8 cellular contexts compared by ENCODE assay signal in the genomic region with DNA sequence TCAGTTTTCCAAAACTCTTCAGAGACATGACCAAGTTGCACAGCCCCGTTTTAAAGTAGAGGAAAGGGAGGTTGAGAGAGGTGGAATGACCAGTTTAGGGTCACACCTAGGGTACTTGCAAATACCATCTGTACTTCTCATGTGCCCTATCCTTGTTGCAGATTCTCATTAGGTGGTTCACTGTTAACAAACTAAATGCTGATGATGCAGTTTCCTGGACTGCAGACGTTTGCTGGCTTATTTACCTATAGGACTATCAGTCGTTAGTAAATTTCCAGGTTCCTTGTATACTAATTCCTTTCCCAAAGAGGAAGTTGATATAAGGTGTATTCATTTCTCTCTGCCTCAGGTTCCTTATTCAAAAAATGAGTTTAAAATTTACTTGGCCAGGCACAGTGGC. TPM values are rescaled to one million over a fixed set of nuclear protein-coding genes. Genes with fewer than 3 reads are reported as not detected.
DNase-seq lines count a peak whose midpoint lies in the region; ATAC-seq, FAIRE-seq and TF ChIP-seq lines count a peak whose summit lies in the region.

No MANE protein-coding gene starts in this region.

- intact Hi-C loops in right cardiac atrium (cut with DNase I) = no loop called here
- intact Hi-C loops in kidney (cut with DNase I) = no loop called here
- intact Hi-C loops in upper lobe of right lung (cut with DNase I) = no loop called here

- no peak for FAIRE-seq in kidney (lab: Jason Lieb, UNC)

- H3K4me3 Mint-ChIP-seq in activated CD4-positive, alpha-beta memory T cell treated with anti-CD3 and anti-CD28 coated beads, Interleukin-2, amount 10 ng/mL, durations not matched to agents 7 days and 5 days = peak overlapping the region; percentile 72

- no peak overlapping the region for H3K27ac Mint-ChIP-seq in activated CD4-positive, alpha-beta memory T cell treated with anti-CD3 and anti-CD28 coated beads, Interleukin-2, amount 10 ng/mL, durations not matched to agents 7 days and 5 days

- no peak for ATAC-seq in right cardiac atrium
- ATAC-seq in upper lobe of right lung = no peak
- no peak for ATAC-seq in HG03159 (IDR thresholded peaks at IDR 0.05; ENCODE audit: unreplicated experiment)
- ATAC-seq in GM21360 (IDR thresholded peaks at IDR 0.05; ENCODE audit: unreplicated experiment) = no peak

- H3K4me3 ChIP-seq in cardiac muscle cell = peak overlapping the region; percentile 49
- no peak overlapping the region for H3K4me3 ChIP-seq in right cardiac atrium (ENCODE audit: low read length)
- H3K4me3 ChIP-seq in kidney (ENCODE audit: low read length in 2 of 2) = peak overlapping the region; percentile 77
- H3K4me3 ChIP-seq in upper lobe of right lung = peak overlapping the region; percentile 78

- peaks cover 26% of the 10 kb centered on the region for H3K4me1 Mint-ChIP-seq in activated CD4-positive, alpha-beta memory T cell treated with anti-CD3 and anti-CD28 coated beads, Interleukin-2, amount 10 ng/mL, durations not matched to agents 7 days and 5 days

- no peaks in the 10 kb centered on the region for H3K9me3 Mint-ChIP-seq in activated CD4-positive, alpha-beta memory T cell treated with anti-CD3 and anti-CD28 coated beads, Interleukin-2, amount 10 ng/mL, durations not matched to agents 7 days and 5 days

- H3K27ac ChIP-seq in cardiac muscle cell (no peak overlapping the region), right cardiac atrium (ENCODE audit: low read length) (no peak overlapping the region), kidney (ENCODE audit: low read depth in 2 of 2, low read length in 2 of 2) (no peak overlapping the region), upper lobe of right lung (no peak overlapping the region)

- H3K27me3 Mint-ChIP-seq in activated CD4-positive, alpha-beta memory T cell treated with anti-CD3 and anti-CD28 coated beads, Interleukin-2, amount 10 ng/mL, durations not matched to agents 7 days and 5 days = no peaks in the 10 kb centered on the region

- H3K4me1 ChIP-seq in cardiac muscle cell (ENCODE audit: low read depth) (peaks cover 13% of the 10 kb centered on the region), right cardiac atrium (ENCODE audit: control insufficient read depth, insufficient read depth, low read length) (no peaks in the 10 kb centered on the region), kidney (ENCODE audit: control insufficient read depth in 1 of 2, insufficient read depth in 1 of 2, low read depth in 1 of 2, low read length in 2 of 2) (peaks cover 28 to 33% of the 10 kb centered on the region in 2 donors), upper lobe of right lung (peaks cover 38% of the 10 kb centered on the region)

- 58% methylated on average over 3 of the region's 3 CpGs for WGBS in right cardiac atrium

- POLR2A ChIA-PET in activated CD4-positive, alpha-beta memory T cell treated with anti-CD3 and anti-CD28 coated beads, Interleukin-2, amount 10 ng/mL, durations not matched to agents 7 days and 5 days (lab: Charles Lee) = interaction anchor here (1.0 to 1.5 kb wide), 3 partner anchors 14 to 43 kb away, joined by 3 to 13 read pairs (median 5); partner anchors contain the start of genes HDLBP and SEPTIN2

- no peak for TF ChIP-seq CTCF in cardiac muscle cell (IDR thresholded peaks at IDR 0.05; ENCODE audit: low read depth, low read length)
- TF ChIP-seq CTCF in kidney (IDR thresholded peaks at IDR 0.05; ENCODE audit: borderline replicate concordance, extremely low read depth, insufficient read depth) = no peak
- TF ChIP-seq CTCF in upper lobe of right lung (IDR thresholded peaks at IDR 0.05) = no peak

- peaks cover 11% of the 10 kb centered on the region for H3K36me3 ChIP-seq in cardiac muscle cell
- H3K36me3 ChIP-seq in kidney (ENCODE audit: control insufficient read depth in 1 of 2, insufficient read depth in 2 of 2, low read length in 2 of 2) = peaks cover 0 to 3% of the 10 kb centered on the region in 2 donors
- peaks cover 13% of the 10 kb centered on the region for H3K36me3 ChIP-seq in upper lobe of right lung

- CTCF ChIA-PET in activated CD4-positive, alpha-beta memory T cell treated with anti-CD3 and anti-CD28 coated beads, Interleukin-2, amount 10 ng/mL, durations not matched to agents 7 days and 5 days (lab: Charles Lee) = interaction anchor here (1.5 kb wide), 1 partner anchor 241 kb away, joined by 5 read pairs; no protein-coding TSS in a partner anchor

- H3K27me3 ChIP-seq in cardiac muscle cell (no peaks in the 10 kb centered on the region), right cardiac atrium (ENCODE audit: control insufficient read depth, insufficient read depth) (no peaks in the 10 kb centered on the region), upper lobe of right lung (no peaks in the 10 kb centered on the region)

- H3K9me3 ChIP-seq in cardiac muscle cell (ENCODE audit: low read depth) = no peaks in the 10 kb centered on the region
- no peaks in the 10 kb centered on the region for H3K9me3 ChIP-seq in right cardiac atrium (ENCODE audit: control insufficient read depth, low read length)
- no peaks in the 10 kb centered on the region for H3K9me3 ChIP-seq in kidney (ENCODE audit: control insufficient read depth in 1 of 2, low read length in 2 of 2)
- no peaks in the 10 kb centered on the region for H3K9me3 ChIP-seq in upper lobe of right lung

- H3K36me3 Mint-ChIP-seq in activated CD4-positive, alpha-beta memory T cell treated with anti-CD3 and anti-CD28 coated beads, Interleukin-2, amount 10 ng/mL, durations not matched to agents 7 days and 5 days (ENCODE audit: low read depth) = peaks cover 18% of the 10 kb centered on the region

- DNase-seq in cardiac muscle cell (ENCODE audit: low read depth in 1 of 2, low spot score in 1 of 2) = no peak
- no peak for DNase-seq in right cardiac atrium
- DNase-seq in activated CD4-positive, alpha-beta memory T cell treated with anti-CD3 and anti-CD28 coated beads, Interleukin-2, amount 10 ng/mL, durations not matched to agents 7 days and 5 days = no peak
- DNase-seq in kidney = no peak
- no peak for DNase-seq in upper lobe of right lung
- DNase-seq in central memory CD4-positive, alpha-beta T cell = no peak

- peak overlapping the region in 1 of 2 donors; percentile 76 for H3K9ac ChIP-seq in kidney (ENCODE audit: low read length in 2 of 2)

RNA-seq across cellular contexts. Expression of gene FARP2, which starts 1.4 kb away (rescaled TPM):
- total RNA-seq in cardiac muscle cell = 24.4 and 26.5 TPM in 2 replicates
- polyA plus RNA-seq in cardiac muscle cell = 26.5 and 32.7 TPM in 2 replicates
- 10 to 100 TPM; 22.6 to 28.4 (median 24.5) TPM for total RNA-seq in right cardiac atrium
- polyA plus RNA-seq in right cardiac atrium = 6.1 TPM
- 10 to 100 TPM; 14.1 to 15.0 TPM for total RNA-seq in activated CD4-positive, alpha-beta memory T cell treated with anti-CD3 and anti-CD28 coated beads, Interleukin-2, amount 10 ng/mL, durations not matched to agents 7 days and 5 days
- total RNA-seq in kidney = 50.5 TPM
- polyA plus RNA-seq in kidney (ENCODE audit: insufficient read depth, low read depth, low replicate concordance) = 20.3 TPM
- 48.6 TPM for total RNA-seq in upper lobe of right lung

RNA-seq across cellular contexts. Expression of gene SEPTIN2, which starts 41.8 kb away (rescaled TPM):
- total RNA-seq in cardiac muscle cell = 334 and 386 TPM in 2 replicates
- 627 and 695 TPM in 2 replicates for polyA plus RNA-seq in cardiac muscle cell
- total RNA-seq in right cardiac atrium = 100 to 1,000 TPM; 232 to 335 (median 247) TPM
- polyA plus RNA-seq in right cardiac atrium = 153 TPM
- 100 to 1,000 TPM; 282 to 290 TPM for total RNA-seq in activated CD4-positive, alpha-beta memory T cell treated with anti-CD3 and anti-CD28 coated beads, Interleukin-2, amount 10 ng/mL, durations not matched to agents 7 days and 5 days
- total RNA-seq in kidney = 435 TPM
- polyA plus RNA-seq in kidney (ENCODE audit: insufficient read depth, low read depth, low replicate concordance) = 187 TPM
- 264 TPM for total RNA-seq in upper lobe of right lung

RNA-seq across cellular contexts. Expression of gene HDLBP, which starts 42.1 kb away (rescaled TPM):
- total RNA-seq in cardiac muscle cell (313 and 329 TPM in 2 replicates), right cardiac atrium (100 to 1,000 TPM; 368 to 394 (median 376) TPM), kidney (356 TPM), upper lobe of right lung (444 TPM)
- polyA plus RNA-seq in cardiac muscle cell (261 and 295 TPM in 2 replicates), right cardiac atrium (265 TPM), kidney (ENCODE audit: insufficient read depth, low read depth, low replicate concordance) (256 TPM)
- total RNA-seq in activated CD4-positive, alpha-beta memory T cell treated with anti-CD3 and anti-CD28 coated beads, Interleukin-2, amount 10 ng/mL, durations not matched to agents 7 days and 5 days = 100 to 1,000 TPM; 190 to 193 TPM
